ENCODE assay signal across 15 cellular contexts in the genomic region with DNA sequence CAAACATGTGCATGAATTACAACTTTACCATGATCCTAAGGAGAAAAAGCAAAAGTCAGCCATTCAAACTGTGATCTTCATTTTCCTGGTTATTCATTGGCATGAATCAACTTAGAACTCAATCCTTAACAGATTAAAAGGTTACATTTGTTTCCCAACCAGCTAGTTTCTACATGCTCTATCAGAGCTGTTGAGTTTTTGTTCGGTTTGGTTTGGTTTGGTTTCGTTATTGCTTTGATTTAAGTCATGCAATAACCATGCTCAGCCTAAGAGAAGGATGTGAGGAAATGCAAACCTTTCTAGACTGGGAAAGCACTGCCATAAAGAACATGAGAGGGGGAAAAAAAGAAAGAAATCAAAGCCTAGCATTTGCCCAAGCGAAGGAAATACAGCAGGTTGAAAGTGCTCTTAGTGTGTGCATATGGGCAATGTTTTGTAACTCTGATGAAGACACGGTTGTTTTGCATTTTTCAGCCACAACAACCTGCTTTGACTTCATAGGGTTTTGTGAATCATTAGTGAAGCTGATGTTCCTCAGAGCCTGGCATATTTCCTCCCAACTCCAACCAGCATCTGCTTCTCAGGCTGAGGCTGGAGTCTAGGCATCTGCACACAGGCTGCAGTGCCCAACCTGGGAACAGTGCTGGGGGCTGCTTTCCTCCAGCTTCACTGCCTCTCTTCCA.
DNase-seq lines count a peak whose midpoint lies in the region; ATAC-seq and TF ChIP-seq lines count a peak whose summit lies in the region.
"Had no signal": no experiment of that assay in that cellular context is flagged by ENCODE, and none has a peak within 500 bp of the region (broad histone marks: within the 10 kb centered on the region; RNA-seq: fewer than 3 reads in every experiment).

No MANE protein-coding gene starts in this region.

- no peak overlapping the region for H3K4me3 ChIP-seq in GM23338
- H3K4me3 ChIP-seq in Panc1 (ENCODE audit: low read depth in 2 of 2, low read length in 2 of 2), result no peak overlapping the region
- H3K4me3 ChIP-seq in ascending aorta, result no peak overlapping the region
- H3K4me3 ChIP-seq: Peyer's patch had no signal

- peaks cover 15% of the 10 kb centered on the region for H3K4me1 Mint-ChIP-seq in activated CD4-positive, alpha-beta T cell treated with anti-CD3 and anti-CD28 coated beads, Interleukin-2, amount 10 ng/mL, durations not matched to agents 7 days and 5 days
- peaks cover 11% of the 10 kb centered on the region for H3K4me1 Mint-ChIP-seq in GM23338
- peaks cover 17% of the 10 kb centered on the region for H3K4me1 Mint-ChIP-seq in nephron
- H3K4me1 Mint-ChIP-seq: natural killer cell had no signal

- POLR2A ChIA-PET in activated CD4-positive, alpha-beta T cell treated with anti-CD3 and anti-CD28 coated beads, Interleukin-2, amount 10 ng/mL, durations not matched to agents 7 days and 5 days (lab: Charles Lee), result no interaction called here
- POLR2A ChIA-PET in Panc1 (lab: Charles Lee), result interaction anchor here (0.9 kb wide), 1 partner anchor 11 kb away, joined by 3 read pairs; no protein-coding TSS in a partner anchor

- H3K27ac Mint-ChIP-seq in activated CD4-positive, alpha-beta T cell treated with anti-CD3 and anti-CD28 coated beads, Interleukin-2, amount 10 ng/mL, durations not matched to agents 7 days and 5 days, result peak overlapping the region; percentile 7
- H3K27ac Mint-ChIP-seq in GM23338, result no peak overlapping the region
- peak overlapping the region; percentile 71 to 88 (median 83) for H3K27ac Mint-ChIP-seq in nephron
- H3K27ac Mint-ChIP-seq: natural killer cell had no signal

- no peaks in the 10 kb centered on the region for H3K79me2 ChIP-seq in GM23338 (replicated peaks; ENCODE audit: insufficient read depth)

- H3K9me3 Mint-ChIP-seq in activated CD4-positive, alpha-beta T cell treated with anti-CD3 and anti-CD28 coated beads, Interleukin-2, amount 10 ng/mL, durations not matched to agents 7 days and 5 days, result no peaks in the 10 kb centered on the region
- H3K9me3 Mint-ChIP-seq in GM23338 (peaks cover 6% of the 10 kb centered on the region; the same call in 2 of the 3 replicates), nephron (peaks cover 8% of the 10 kb centered on the region)
- H3K9me3 Mint-ChIP-seq: natural killer cell had no signal

- no peak for DNase-seq in activated CD4-positive, alpha-beta T cell treated with anti-CD3 and anti-CD28 coated beads, Interleukin-2, amount 10 ng/mL, durations not matched to agents 7 days and 5 days
- no peak for DNase-seq in activated CD4-positive, alpha-beta T cell treated with anti-CD3 and anti-CD28 coated beads, Interleukin-2, amount 50 U/mL, for 1 hour
- DNase-seq in GM23338 (ENCODE audit: low spot score) (no peak), Panc1 (ENCODE audit: low read depth, low spot score) (no peak), DMS79 treated with DMSO at 0.1 percent for 48 hours (lab: John Stamatoyannopoulos, UW) (no peak), NCI-H2196 treated with DMSO at 0.1 percent for 48 hours (lab: John Stamatoyannopoulos, UW; ENCODE audit: unreplicated experiment) (no peak), ascending aorta (ENCODE audit: low spot score in 2 of 2) (no peak)
- DNase-seq: cerebellar nuclear complex, DMS79, islet precursor cell, natural killer cell, NCI-H2081 treated with DMSO at 0.1 percent for 48 hours, Peyer's patch, small intestine had no signal

- intact Hi-C loops in Panc1 (cut with micrococcal nuclease; ENCODE audit: unreplicated experiment) (no loop called here), ascending aorta (cut with DNase I) (no loop called here)

- H3K4me1 ChIP-seq in GM23338 (ENCODE audit: insufficient read depth), result peaks cover 18% of the 10 kb centered on the region
- H3K4me1 ChIP-seq in Panc1 (ENCODE audit: control insufficient read depth, insufficient read depth, low read length), result peaks cover 9% of the 10 kb centered on the region; the same call in 1 of the 2 replicates
- H3K4me1 ChIP-seq in ascending aorta, result no peaks in the 10 kb centered on the region
- H3K4me1 ChIP-seq: Peyer's patch had no signal

- no peak; the same call in 2 of the 3 replicates for ATAC-seq in GM23338
- ATAC-seq in Panc1, result peak; percentile 34; the same call in 1 of the 2 replicates
- ATAC-seq: natural killer cell had no signal

- TF ChIP-seq CTCF in GM23338 (conservative IDR thresholded peaks at IDR 0.05; ENCODE audit: low read depth in 2 of 2) (no peak), Panc1 (IDR thresholded peaks at IDR 0.05) (no peak), nephron (IDR thresholded peaks at IDR 0.05; ENCODE audit: unreplicated experiment in 3 of 3) (no peak), ascending aorta (IDR thresholded peaks at IDR 0.05) (no peak)

- no peaks in the 10 kb centered on the region for H3K27me3 Mint-ChIP-seq in activated CD4-positive, alpha-beta T cell treated with anti-CD3 and anti-CD28 coated beads, Interleukin-2, amount 10 ng/mL, durations not matched to agents 7 days and 5 days
- H3K27me3 Mint-ChIP-seq in GM23338 (ENCODE audit: insufficient read depth, low read depth, poor library complexity) (peaks cover 3% of the 10 kb centered on the region), nephron (ENCODE audit: low read depth) (peaks cover 4% of the 10 kb centered on the region)

- no peaks in the 10 kb centered on the region for H3K36me3 Mint-ChIP-seq in activated CD4-positive, alpha-beta T cell treated with anti-CD3 and anti-CD28 coated beads, Interleukin-2, amount 10 ng/mL, durations not matched to agents 7 days and 5 days (ENCODE audit: low read depth)
- H3K36me3 Mint-ChIP-seq in GM23338 (ENCODE audit: low read depth) (peaks cover 4% of the 10 kb centered on the region; the same call in 2 of the 3 replicates), nephron (ENCODE audit: low read depth) (peaks cover under 1% of the 10 kb centered on the region)
- H3K36me3 Mint-ChIP-seq: natural killer cell had no signal

- no peak overlapping the region for H2AFZ ChIP-seq in GM23338

- H3K9me2 ChIP-seq in GM23338 (ENCODE audit: insufficient read depth), result no peaks in the 10 kb centered on the region

- H4K20me1 ChIP-seq in GM23338 (replicated peaks; ENCODE audit: insufficient read depth), result no peaks in the 10 kb centered on the region

- no TSS peak for BruUV-seq in Panc1 (replicated peaks; lab: Mats Ljungman, UMichigan)

- in situ Hi-C loops in Panc1 (cut with HindIII; ENCODE audit: low pct_unique_long_range_greater_than_20kb, low sequenced_read_pairs), result no loop called here

- peak overlapping the region; percentile 23 for H3K4me2 ChIP-seq in GM23338

- CTCF ChIA-PET in activated CD4-positive, alpha-beta T cell treated with anti-CD3 and anti-CD28 coated beads, Interleukin-2, amount 10 ng/mL, durations not matched to agents 7 days and 5 days (lab: Charles Lee), result interaction anchor here (0.6 kb wide), 1 partner anchor 67 kb away, joined by 4 read pairs; no protein-coding TSS in a partner anchor
- CTCF ChIA-PET in Panc1 (lab: Charles Lee), result no interaction called here

- H3K36me3 ChIP-seq in GM23338 (ENCODE audit: insufficient read depth) (no peaks in the 10 kb centered on the region), Panc1 (ENCODE audit: control insufficient read depth, insufficient read depth, low read length) (no peaks in the 10 kb centered on the region), ascending aorta (no peaks in the 10 kb centered on the region)
- H3K36me3 ChIP-seq: Peyer's patch had no signal

- H3K4me3 Mint-ChIP-seq in activated CD4-positive, alpha-beta T cell treated with anti-CD3 and anti-CD28 coated beads, Interleukin-2, amount 10 ng/mL, durations not matched to agents 7 days and 5 days, result no peak overlapping the region
- no peak overlapping the region for H3K4me3 Mint-ChIP-seq in GM23338
- no peak overlapping the region for H3K4me3 Mint-ChIP-seq in nephron
- H3K4me3 Mint-ChIP-seq: natural killer cell had no signal

- H3K9me3 ChIP-seq in Panc1 (ENCODE audit: control insufficient read depth, insufficient read depth, low read depth, low read length), result no peaks in the 10 kb centered on the region
- no peaks in the 10 kb centered on the region for H3K9me3 ChIP-seq in ascending aorta
- H3K9me3 ChIP-seq: Peyer's patch had no signal

- H3F3A ChIP-seq in GM23338 (replicated peaks; ENCODE audit: low read depth), result no peaks in the 10 kb centered on the region

- H3K27ac ChIP-seq in GM23338 (ENCODE audit: low read depth) (peak overlapping the region; percentile 86), Panc1 (ENCODE audit: low read length) (peak overlapping the region; percentile 44; the same call in 1 of the 2 replicates), ascending aorta (no peak overlapping the region)
- H3K27ac ChIP-seq: Peyer's patch had no signal

- H3K27me3 ChIP-seq in GM23338 (ENCODE audit: insufficient read depth) (no peaks in the 10 kb centered on the region), Panc1 (ENCODE audit: control insufficient read depth, insufficient read depth, low read length) (no peaks in the 10 kb centered on the region), ascending aorta (no peaks in the 10 kb centered on the region)
- H3K27me3 ChIP-seq: Peyer's patch had no signal

TF ChIP-seq in GM23338, 12 proteins besides CTCF, POLR2A, EP300 and RAD21:
- TF ChIP-seq CREB1 (CRISPR knock-in tag; IDR thresholded peaks at IDR 0.05; ENCODE audit: low read depth) (no peak), ZNF114 (CRISPR knock-in tag; IDR thresholded peaks at IDR 0.05) (no peak)

Comparison
In these comparisons a context has a peak if more than half of its experiments do, and no peak if none do; other contexts are left out.
1. H3K27ac ChIP-seq: peak in GM23338 (single experiment) and Panc1 (single experiment); none in ascending aorta (0 of 2).